10 cellular contexts compared by ENCODE assay signal in genomic region chr4:167281545-167281944, GRCh38. TPM values are rescaled to one million over a fixed set of nuclear protein-coding genes. Genes with fewer than 3 reads are reported as not detected.
A peak's percentile ranks its signal among the peaks of the same experiment; 100 is the strongest.
DNase-seq lines count a peak whose midpoint lies in the region; TF ChIP-seq lines count a peak whose summit lies in the region.
"Not testable (repeated sequence)": the region's sequence is repeated elsewhere in the genome, so short reads cannot be mapped to it uniquely, and the experiment has no call there.
"Had no signal": no experiment of that assay in that cellular context is flagged by ENCODE, and none has a peak within 500 bp of the region (broad histone marks: within the 10 kb centered on the region; RNA-seq: fewer than 3 reads in every experiment).

No MANE protein-coding gene starts in this region.

- not testable (repeated sequence) for H4K91ac ChIP-seq in H9 (ENCODE audit: insufficient read length, low read depth, low read length)

- TF ChIP-seq CTCF in H9 (conservative IDR thresholded peaks at IDR 0.05); RWPE1 (conservative IDR thresholded peaks at IDR 0.05; ENCODE audit: low read depth); chondrocyte (IDR thresholded peaks at IDR 0.05): not testable (repeated sequence)

- not testable (repeated sequence) for H3K56ac ChIP-seq in H9 (ENCODE audit: insufficient read length, low read depth, low read length)

- H3K4me3 Mint-ChIP-seq in H9 = peak overlapping the region in 1 of 2 experiments; percentile 72; a peak in 3 of 5 replicates
- not testable (repeated sequence) for H3K4me3 Mint-ChIP-seq in chondrocyte (ENCODE audit: unreplicated experiment)

- not testable (repeated sequence) for H3K14ac ChIP-seq in H9 (ENCODE audit: insufficient read depth, low read length)

- H3K9me3 Mint-ChIP-seq in H9 (peaks cover 21 to 24% of the 10 kb centered on the region in 2 experiments; a peak in 4 of 5 replicates), chondrocyte (ENCODE audit: low read depth) (peaks cover 19% of the 10 kb centered on the region)

- H4K5ac ChIP-seq in H9 (ENCODE audit: insufficient read length, low read depth, low read length) = not testable (repeated sequence)

- H3K36me3 Mint-ChIP-seq in H9 (ENCODE audit: insufficient read depth in 1 of 3, low read depth in 3 of 3) = peaks cover 4 to 10% (median 7%) of the 10 kb centered on the region in 3 experiments; a peak in 3 of 7 replicates
- H3K36me3 Mint-ChIP-seq in chondrocyte (ENCODE audit: low read depth) = not testable (repeated sequence)

- peak overlapping the region; percentile 38 for H3K4me3 ChIP-seq in HUES64 (ENCODE audit: low read length)
- not testable (repeated sequence) for H3K4me3 ChIP-seq in iPS-18a (ENCODE audit: low read length)

- H3K4ac ChIP-seq in H9 (ENCODE audit: low read depth, low read length) = not testable (repeated sequence)

- H3K79me2 ChIP-seq in H9 (ENCODE audit: insufficient read depth, low read length) = not testable (repeated sequence)

- H3K27ac ChIP-seq in H9 (ENCODE audit: insufficient read length, low read depth, low read length); HUES64 (ENCODE audit: low read depth, low read length); iPS-18a (ENCODE audit: low read length): not testable (repeated sequence)
- H3K27ac ChIP-seq in RWPE1 (peak overlapping the region; percentile 46; the same call in 1 of the 2 replicates), epithelial cell of prostate (peak overlapping the region; percentile 81)

- H3K27me3 ChIP-seq in H9 (ENCODE audit: insufficient read depth, low read length); HUES64 (ENCODE audit: insufficient read depth, low read length); iPS-18a (ENCODE audit: control insufficient read depth, insufficient read depth, low read length): not testable (repeated sequence)

- peak overlapping the region; percentile 37 for H3K4me2 ChIP-seq in H9 (ENCODE audit: insufficient read depth, insufficient read length, low read length)

- not testable (repeated sequence) for H3K23ac ChIP-seq in H9 (ENCODE audit: insufficient read length, low read depth, low read length)

- CTCF ChIA-PET in RWPE1 (lab: Yijun Ruan, JAX) = not testable (repeated sequence)

- not testable (repeated sequence) for H2AK5ac ChIP-seq in H9 (ENCODE audit: insufficient read length, low read length)

- not testable (repeated sequence) for H2BK5ac ChIP-seq in H9 (ENCODE audit: insufficient read length, low read length)

- not testable (repeated sequence) for H3K4me1 Mint-ChIP-seq in H9; chondrocyte (ENCODE audit: low read depth)

- not testable (repeated sequence) for H3K4me1 ChIP-seq in ES-I3 (ENCODE audit: insufficient read depth, low read length); H9 (ENCODE audit: insufficient read depth, low read length); HUES64 (ENCODE audit: insufficient read depth, low read length); iPS-18a (ENCODE audit: control insufficient read depth, low read depth, low read length)

- WGBS in H9 (ENCODE audit: extremely low coverage, insufficient read length, low lambda C conversion rate) = no CpG with 5 or more reads among the region's 13 CpGs
- 83% methylated on average over 13 of the region's 13 CpGs for WGBS in HUES64

- H2BK120ac ChIP-seq in H9 (ENCODE audit: low read depth, low read length, poor library complexity, severe bottlenecking) = not testable (repeated sequence)

- not testable (repeated sequence) for H3K27me3 Mint-ChIP-seq in H9 (ENCODE audit: low read depth); chondrocyte (ENCODE audit: low read depth)

- H3K9me3 ChIP-seq in ES-I3 (ENCODE audit: control insufficient read depth, insufficient read depth, low read length); H9 (ENCODE audit: control insufficient read depth, low read depth, low read length); HUES64 (ENCODE audit: insufficient read depth, low read depth, low read length); iPS-18a (ENCODE audit: control insufficient read depth, low read depth, low read length): not testable (repeated sequence)

- not testable (repeated sequence) for H3K36me3 ChIP-seq in ES-I3 (ENCODE audit: insufficient read depth, low read length); HUES64 (ENCODE audit: insufficient read depth, low read length); iPS-18a (ENCODE audit: control insufficient read depth, low read depth, low read length)

- DNase-seq in H9 (peak; percentile 46), chondrocyte (ENCODE audit: low spot score) (peak; percentile 59)
- not testable (repeated sequence) for DNase-seq in RWPE1 (ENCODE audit: low spot score); epithelial cell of prostate (ENCODE audit: low read depth, low spot score)

- not testable (repeated sequence) for H3T11ph ChIP-seq in H9 (ENCODE audit: low read length)

- peak overlapping the region; percentile 40 for H3K9ac ChIP-seq in ES-I3 (ENCODE audit: low read depth, low read length)
- peak overlapping the region; percentile 31 for H3K9ac ChIP-seq in H9 (ENCODE audit: extremely low read depth, insufficient read length, low read length)
- H3K9ac ChIP-seq in HUES64 (ENCODE audit: low read depth, low read length) = not testable (repeated sequence)
- peak overlapping the region; percentile 13 for H3K9ac ChIP-seq in iPS-18a (ENCODE audit: low read length)

- not testable (repeated sequence) for H2AFZ ChIP-seq in H9 (ENCODE audit: low read length)

- not testable (repeated sequence) for H2BK12ac ChIP-seq in H9 (ENCODE audit: insufficient read length, low read depth, low read length)

- H3K18ac ChIP-seq in H9 (ENCODE audit: insufficient read length, low read depth, low read length) = not testable (repeated sequence)

- POLR2A ChIA-PET in RWPE1 (lab: Yijun Ruan, JAX; ENCODE audit: low non-redundant PET) = not testable (repeated sequence)

- not testable (repeated sequence) for H3K23me2 ChIP-seq in H9 (ENCODE audit: insufficient read length, low read depth, low read length, poor library complexity, severe bottlenecking)

- H2BK15ac ChIP-seq in H9 (ENCODE audit: low read depth, low read length) = not testable (repeated sequence)

- peak overlapping the region; percentile 75 for H2BK20ac ChIP-seq in H9 (ENCODE audit: low read depth, low read length, poor library complexity, severe bottlenecking)

- H4K20me1 ChIP-seq in H9 (ENCODE audit: control insufficient read depth, insufficient read depth, insufficient read length) = not testable (repeated sequence)

- not testable (repeated sequence) for H3K79me1 ChIP-seq in H9 (ENCODE audit: insufficient read depth, low read depth, low read length, poor library complexity, severe bottlenecking)

- peak overlapping the region in 2 of 3 experiments; percentile 88 to 95; a peak in 3 of 7 replicates for H3K27ac Mint-ChIP-seq in H9
- not testable (repeated sequence) for H3K27ac Mint-ChIP-seq in chondrocyte (ENCODE audit: unreplicated experiment)

- not testable (repeated sequence) for H4K8ac ChIP-seq in H9 (replicated peaks; ENCODE audit: insufficient read length, low read depth, low read length)

RNA-seq across cellular contexts. Expression of gene SPOCK3, which starts 47.3 kb away (rescaled TPM):
- total RNA-seq in H9 (2021) (0.28 and 0.53 TPM in 2 replicates), chondrocyte (not detected in 3 replicates)
- polyA plus RNA-seq in HUES64 (2013, experiment 1 of 2) = 0.30 TPM
- 0.38 TPM for polyA plus RNA-seq in HUES64 (2013, experiment 2 of 2)
- total RNA-seq: CD4-positive, alpha-beta T cell; CD8-positive, alpha-beta memory T cell; HFFc6 had no signal
- polyA plus RNA-seq: CD8-positive, alpha-beta memory T cell had no signal
